In genomic region chrX:24002167-24002566, GRCh38 we compare ENCODE assay signal across 18 cellular contexts.
A peak's percentile ranks its signal among the peaks of the same experiment; 100 is the strongest.
DNase-seq lines count a peak whose midpoint lies in the region; ATAC-seq and TF ChIP-seq lines count a peak whose summit lies in the region.
"Had no signal": no experiment of that assay in that cellular context is flagged by ENCODE, and none has a peak within 500 bp of the region (broad histone marks: within the 10 kb centered on the region; RNA-seq: fewer than 3 reads in every experiment).

No MANE protein-coding gene starts in this region.

- peak overlapping the region; percentile 74 for H3K27ac ChIP-seq in C4-2B
- H3K27ac ChIP-seq: BLaER1, transverse colon had no signal

- DNase-seq in NCI-H2171 (lab: John Stamatoyannopoulos, UW) (no peak), activated T-cell treated with anti-CD3 and anti-CD28 coated beads for 4 hours (no peak)
- DNase-seq: activated CD4-positive, alpha-beta T cell treated with anti-CD3 and anti-CD28 coated beads, Interleukin-2, amount 50 U/mL, for 48 hours; activated naive CD4-positive, alpha-beta T cell treated with anti-CD3 and anti-CD28 coated beads, Interleukin-2, amount 10 ng/mL, durations not matched to agents 7 days and 5 days; activated T-cell treated with anti-CD3 and anti-CD28 coated beads, Interleukin-2, amount 50 U/mL, for 1 hour; NCI-H2081; OCI-M1; SHP77 treated with DMSO at 0.1 percent for 48 hours; stimulated activated naive CD8-positive, alpha-beta T cell treated with anti-CD3 and anti-CD28 coated beads, Interleukin-15, Interleukin-2, amounts not matched to agents 100 U/mL and 50 U/mL, for 24 hours; transverse colon had no signal

- ATAC-seq in GM18868 (IDR thresholded peaks at IDR 0.05; ENCODE audit: unreplicated experiment), result peak; percentile 85
- ATAC-seq in GM21447 (IDR thresholded peaks at IDR 0.05; ENCODE audit: unreplicated experiment), result peak; percentile 67
- ATAC-seq in HG03103 (IDR thresholded peaks at IDR 0.05; ENCODE audit: low read depth, unreplicated experiment), result peak; percentile 67
- no peak for ATAC-seq in GM21737 (IDR thresholded peaks at IDR 0.05; ENCODE audit: unreplicated experiment)
- ATAC-seq in GM18907 (IDR thresholded peaks at IDR 0.05; ENCODE audit: unreplicated experiment), result no peak
- ATAC-seq: sciatic nerve; stimulated activated naive CD8-positive, alpha-beta T cell treated with anti-CD3 and anti-CD28 coated beads, Interleukin-15, Interleukin-2, amounts not matched to agents 100 U/mL and 50 U/mL, for 24 hours had no signal

- TF ChIP-seq CTCF in C4-2B (conservative IDR thresholded peaks at IDR 0.05), result no peak

Comparison
In these comparisons a context has a peak if more than half of its experiments do, and no peak if none do; other contexts are left out.
1. ATAC-seq: peak in GM18868 (single experiment), GM21447 (single experiment) and HG03103 (single experiment); none in GM21737 (single experiment) and GM18907 (single experiment).